21 cellular contexts compared by ENCODE assay signal in the genomic region with DNA sequence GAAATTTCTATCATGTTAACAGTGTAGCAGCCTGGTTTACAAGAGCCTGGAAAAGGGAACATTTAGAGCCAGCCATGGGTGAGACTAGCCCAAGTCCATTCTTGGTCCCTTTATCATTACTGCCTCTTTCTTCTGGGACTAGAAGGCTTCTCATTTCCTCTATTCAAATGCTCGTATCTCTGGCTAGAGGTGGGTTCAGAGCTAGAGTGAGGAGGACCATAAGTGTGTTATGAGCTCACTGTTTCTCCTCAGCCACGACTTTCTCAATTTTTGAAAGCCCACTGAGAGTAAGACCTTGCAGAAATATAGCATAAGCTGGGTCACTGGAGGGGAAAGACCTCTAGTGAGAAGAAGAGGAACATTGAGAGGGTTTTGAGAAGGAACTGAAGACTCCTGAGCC.
"Had no signal": no experiment of that assay in that cellular context is flagged by ENCODE, and none has a peak within 500 bp of the region (broad histone marks: within the 10 kb centered on the region; RNA-seq: fewer than 3 reads in every experiment).

No MANE protein-coding gene starts in this region.

- H3K9me3 Mint-ChIP-seq: dendritic cell treated with granulocyte-macrophage colony-stimulating factor and Interleukin-4, amounts not matched to agents 40 ng/mL and 50 ng/mL, for 4 days; naive thymus-derived CD4-positive, alpha-beta T cell; nephron had no signal

- H3K4me1 Mint-ChIP-seq: naive thymus-derived CD4-positive, alpha-beta T cell had no signal

- ATAC-seq: left lung; naive thymus-derived CD4-positive, alpha-beta T cell had no signal

- H3K27ac Mint-ChIP-seq: dendritic cell treated with granulocyte-macrophage colony-stimulating factor and Interleukin-4, amounts not matched to agents 40 ng/mL and 50 ng/mL, for 4 days; naive thymus-derived CD4-positive, alpha-beta T cell had no signal

- DNase-seq: colonic mucosa; effector memory CD4-positive, alpha-beta T cell; erythroblast; esophagus squamous epithelium; foreskin melanocyte; kidney; left lung; mesenchymal stem cell; midbrain; naive thymus-derived CD4-positive, alpha-beta T cell; stimulated activated CD4-positive, alpha-beta T cell treated with anti-CD3 and anti-CD28 coated beads, Interleukin-12 subunit alpha, Interleukin-12 subunit beta, amount 100 ng/mL, for 4 hours; stimulated activated CD4-positive, alpha-beta T cell treated with anti-CD3 and anti-CD28 coated beads, Interleukin-1b, Interleukin-23, amount 100 ng/mL, for 48 hours; stimulated activated CD4-positive, alpha-beta T cell treated with anti-CD3 and anti-CD28 coated beads, Interleukin-4, amount 100 ng/mL, for 1 hour; stimulated activated CD8-positive, alpha-beta memory T cell treated with anti-CD3 and anti-CD28 coated beads, Interleukin-4, amount 100 ng/mL, for 48 hours; stimulated activated naive CD4-positive, alpha-beta T cell treated with Interleukin-2 at 50 U/mL for 16 hours; stomach; thyroid gland; trophoblast cell had no signal

- H3K27me3 Mint-ChIP-seq: progenitor cell of endocrine pancreas had no signal

- H3K4me3 Mint-ChIP-seq: dendritic cell treated with granulocyte-macrophage colony-stimulating factor and Interleukin-4, amounts not matched to agents 40 ng/mL and 50 ng/mL, for 4 days; naive thymus-derived CD4-positive, alpha-beta T cell; nephron had no signal

- H3K36me3 Mint-ChIP-seq: naive thymus-derived CD4-positive, alpha-beta T cell had no signal
